Comparison of ENCODE assay signal across 1 cellular context in the genomic region with DNA sequence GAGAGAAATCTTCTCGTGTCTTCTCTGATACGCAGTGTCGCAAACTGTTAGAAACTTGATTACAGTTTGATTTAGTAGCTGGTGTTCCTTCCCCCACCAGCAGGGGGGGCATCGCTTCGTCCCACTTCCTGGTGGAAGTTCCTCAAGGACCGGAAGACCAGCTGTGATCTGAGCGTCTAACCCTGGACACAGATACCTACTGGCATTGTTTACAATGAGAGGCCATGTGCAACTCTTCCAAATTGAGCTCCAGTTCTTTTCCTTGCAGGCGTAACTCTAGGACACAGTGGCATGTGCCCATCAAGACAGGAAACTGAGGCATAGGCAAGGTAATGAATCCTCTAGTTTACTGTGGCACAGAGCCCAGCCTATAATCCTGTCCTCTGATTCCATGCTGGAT.
TF ChIP-seq lines count a peak whose summit lies in the region.

No MANE protein-coding gene starts in this region.

TF ChIP-seq in GM12878, 131 proteins besides CTCF, POLR2A, EP300 and RAD21 (continued from another document):
- TF ChIP-seq MLLT1 (IDR thresholded peaks at IDR 0.05) (no peak), SREBF1 (IDR thresholded peaks at IDR 0.05; ENCODE audit: low read length) (no peak)
